8 cellular contexts compared by ENCODE assay signal in the genomic region with DNA sequence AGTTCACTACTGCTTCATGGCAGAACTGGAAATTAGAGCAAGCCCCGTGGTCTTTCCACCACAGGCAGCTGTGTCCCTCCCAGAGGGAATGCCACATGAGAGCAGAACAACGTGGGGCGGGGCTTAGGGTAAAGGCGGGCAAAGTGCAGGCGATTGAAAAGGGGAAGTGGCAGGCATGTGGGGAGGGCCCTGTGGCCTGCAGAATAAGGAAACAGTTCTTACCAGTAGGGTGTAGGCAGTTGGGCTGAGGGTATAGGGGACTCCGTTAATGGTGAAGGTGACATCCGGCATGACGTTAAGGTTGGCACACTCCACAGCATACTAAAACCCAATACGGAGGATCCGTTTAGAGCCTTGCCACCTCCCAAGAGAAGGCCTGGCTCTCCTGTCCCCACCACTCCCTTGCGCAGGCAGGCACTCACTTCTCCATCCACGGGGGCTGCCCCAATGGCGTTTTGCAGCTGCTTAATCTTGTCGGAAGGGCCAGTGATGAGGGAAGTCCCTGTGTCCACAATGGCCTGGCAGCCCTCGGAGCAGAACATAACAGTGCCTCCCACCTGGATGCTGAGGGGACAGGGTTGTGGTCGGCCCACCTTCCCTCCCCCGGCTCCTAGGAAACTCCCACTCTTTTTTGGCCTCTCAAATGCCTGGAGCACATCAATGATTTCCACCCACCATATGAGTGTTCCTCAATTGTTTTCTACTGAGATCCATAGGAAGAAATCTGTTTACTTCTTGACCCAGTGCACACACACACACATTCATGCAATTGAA. TPM values are rescaled to one million over a fixed set of nuclear protein-coding genes. Genes with fewer than 3 reads are reported as not detected.
A peak's percentile ranks its signal among the peaks of the same experiment; 100 is the strongest.
DNase-seq lines count a peak whose midpoint lies in the region; ATAC-seq and TF ChIP-seq lines count a peak whose summit lies in the region.

No MANE protein-coding gene starts in this region.

- H3K4me3 Mint-ChIP-seq in activated T-cell treated with anti-CD3 and anti-CD28 coated beads, Interleukin-2, amount 50 U/mL, for 4 hours = no peak overlapping the region

- in situ Hi-C loops in mammary epithelial cell (cut with MboI; ENCODE audit: low sequenced_read_pairs in 2 of 2) = no loop called here

- H3K4me1 ChIP-seq in lung (ENCODE audit: control insufficient read depth in 2 of 2, insufficient read depth in 2 of 2, low read length in 2 of 2) (no peaks in the 10 kb centered on the region), mammary epithelial cell (ENCODE audit: insufficient read depth, low read length) (no peaks in the 10 kb centered on the region)

- no peak overlapping the region for H3K9ac ChIP-seq in mammary epithelial cell (ENCODE audit: insufficient read depth, low read length)

- H3K4me2 ChIP-seq in mammary epithelial cell (ENCODE audit: insufficient read depth, low read depth, low read length) = no peak overlapping the region

- dilution Hi-C loops in mammary epithelial cell (cut with HindIII; ENCODE audit: low sequenced_read_pairs) = no loop called here

- H3K79me2 ChIP-seq in mammary epithelial cell (ENCODE audit: insufficient read depth, low read length) = no peaks in the 10 kb centered on the region

- no TSS peak for BruUV-seq in mammary epithelial cell (replicated peaks; lab: Mats Ljungman, UMichigan)

- ATAC-seq in GM18505 (IDR thresholded peaks at IDR 0.05; ENCODE audit: unreplicated experiment) = peak; percentile 97
- ATAC-seq in GM21737 (IDR thresholded peaks at IDR 0.05; ENCODE audit: unreplicated experiment) = peak; percentile 94
- ATAC-seq in activated T-cell treated with anti-CD3 and anti-CD28 coated beads, Interleukin-2, amount 50 U/mL, for 4 hours = peak; percentile 73 to 74
- ATAC-seq in lung (ENCODE audit: insufficient read depth, low FRiP score) = peak; percentile 76
- no peak for ATAC-seq in omental fat pad (ENCODE audit: low FRiP score)

- H3K4me3 ChIP-seq in lung (no peak overlapping the region), mammary epithelial cell (replicated peaks in 1 of 3; ENCODE audit: insufficient read depth in 1 of 3, low read depth in 2 of 3, low read length in 3 of 3) (no peak overlapping the region)

- peaks cover 0 to 2% of the 10 kb centered on the region in 2 donors for H3K36me3 ChIP-seq in lung (ENCODE audit: control insufficient read depth in 2 of 2, insufficient read depth in 2 of 2, low read length in 2 of 2)
- no peaks in the 10 kb centered on the region for H3K36me3 ChIP-seq in mammary epithelial cell (ENCODE audit: insufficient read depth, low read length)

- H3K36me3 Mint-ChIP-seq in activated T-cell treated with anti-CD3 and anti-CD28 coated beads, Interleukin-2, amount 50 U/mL, for 4 hours (ENCODE audit: insufficient read depth) = no peaks in the 10 kb centered on the region

- CTCF ChIA-PET in mammary epithelial cell (lab: Charles Lee; ENCODE audit: low non-redundant PET) = no interaction called here

- TF ChIP-seq CTCF in lung (IDR thresholded peaks at IDR 0.05; ENCODE audit: control extremely low read depth, extremely low read depth) (no peak), mammary epithelial cell (conservative IDR thresholded peaks at IDR 0.05 in 1 of 2, IDR thresholded peaks at IDR 0.05 in 1 of 2; ENCODE audit: extremely low read depth in 1 of 2, insufficient read depth in 1 of 2, low read depth in 1 of 2, low read length in 2 of 2) (no peak), omental fat pad (IDR thresholded peaks at IDR 0.05) (no peak)

- no peaks in the 10 kb centered on the region for H3K27me3 Mint-ChIP-seq in activated T-cell treated with anti-CD3 and anti-CD28 coated beads, Interleukin-2, amount 50 U/mL, for 4 hours (ENCODE audit: low read depth)

- no peak for TF ChIP-seq POLR2A in GM18505 (IDR thresholded peaks at IDR 0.05; ENCODE audit: borderline replicate concordance, extremely low read depth, insufficient read depth, insufficient read length)

- no peak overlapping the region for H2AFZ ChIP-seq in mammary epithelial cell (ENCODE audit: low read depth, low read length)

- H3K27ac ChIP-seq in lung (ENCODE audit: low read depth in 1 of 2, low read length in 1 of 2) = peak overlapping the region in 1 of 2 donors; percentile 28
- no peak overlapping the region for H3K27ac ChIP-seq in mammary epithelial cell (ENCODE audit: insufficient read depth, low read depth, low read length)

- H3K9me3 Mint-ChIP-seq in activated T-cell treated with anti-CD3 and anti-CD28 coated beads, Interleukin-2, amount 50 U/mL, for 4 hours = no peaks in the 10 kb centered on the region

- H4K20me1 ChIP-seq in mammary epithelial cell (ENCODE audit: insufficient read depth, low read length) = no peaks in the 10 kb centered on the region

- H3K27me3 ChIP-seq in lung (ENCODE audit: control insufficient read depth, insufficient read depth) (no peaks in the 10 kb centered on the region), mammary epithelial cell (ENCODE audit: insufficient read depth, low read length) (no peaks in the 10 kb centered on the region)

- DNase-seq in KG1 (lab: John Stamatoyannopoulos, UW) (peak; percentile 81), lung (ENCODE audit: low spot score) (peak; percentile 78), A172 (ENCODE audit: low spot score) (no peak), mammary epithelial cell (no peak), omental fat pad (ENCODE audit: low spot score) (no peak)
- no peak for DNase-seq in activated T-cell treated with anti-CD3 and anti-CD28 coated beads, Interleukin-2, amount 50 U/mL, for 4 hours

- 37 to 60% methylated on average over 17 of the region's 17 CpGs for WGBS in lung, 2 donors
- WGBS in mammary epithelial cell (ENCODE audit: low coverage, missing lambda C conversion rate) = 89% methylated on average over 16 of the region's 17 CpGs

- intact Hi-C loops in mammary epithelial cell (cut with micrococcal nuclease) = no loop called here

- H3K9me3 ChIP-seq in lung (ENCODE audit: control insufficient read depth in 2 of 2, insufficient read depth in 1 of 2, low read length in 1 of 2) (no peaks in the 10 kb centered on the region), mammary epithelial cell (replicated peaks; ENCODE audit: insufficient read depth, low read length) (no peaks in the 10 kb centered on the region)

- peaks cover 19% of the 10 kb centered on the region for H3K4me1 Mint-ChIP-seq in activated T-cell treated with anti-CD3 and anti-CD28 coated beads, Interleukin-2, amount 50 U/mL, for 4 hours (ENCODE audit: low read depth)

RNA-seq across cellular contexts. Expression of a gene that starts 9.1 kb away (rescaled TPM):
- under 1 TPM in 2 of 3 donors, not detected in 1; 0.05 to 0.24 TPM for total RNA-seq in activated T-cell treated with anti-CD3 and anti-CD28 coated beads, Interleukin-2, amount 50 U/mL, for 4 hours
- 10 to 100 TPM in 1 of 2 donors, 1 to 10 TPM in 1; 3.6 to 16.2 TPM for total RNA-seq in lung
- polyA plus RNA-seq in lung = 1 to 10 TPM; 3.4 to 5.3 TPM
- 0.29 TPM in 2 replicates for total RNA-seq in A172 (2014; rRNA removed; shearing (Covaris generic))
- 10 to 100 TPM; 23.5 to 25.8 TPM for total RNA-seq in mammary epithelial cell
- polyA plus RNA-seq in mammary epithelial cell = 47.9 TPM
- polyA minus RNA-seq in mammary epithelial cell = 14.8 TPM
- total RNA-seq in omental fat pad = 10 to 100 TPM in 2 of 4 donors, 1 to 10 TPM in 2; 3.2 to 62.0 (median 16.6) TPM

RNA-seq across cellular contexts. Expression of a gene that starts 11.4 kb away (rescaled TPM):
- total RNA-seq in activated T-cell treated with anti-CD3 and anti-CD28 coated beads, Interleukin-2, amount 50 U/mL, for 4 hours = under 1 TPM in 1 of 3 donors, not detected in 2; 0.32 TPM
- 100 to 1,000 TPM in 1 of 2 donors, 10 to 100 TPM in 1; 14.6 to 189 TPM for total RNA-seq in lung
- polyA plus RNA-seq in lung = 100 to 1,000 TPM in 1 of 2 donors, 10 to 100 TPM in 1; 67.9 to 124 TPM
- total RNA-seq in A172 (2014; rRNA removed; shearing (Covaris generic)) = not detected in 2 replicates
- total RNA-seq in mammary epithelial cell = under 1 TPM; 0.17 to 0.61 TPM
- 1.0 TPM for polyA plus RNA-seq in mammary epithelial cell
- polyA minus RNA-seq in mammary epithelial cell = not detected
- not detected for total RNA-seq in omental fat pad

RNA-seq across cellular contexts. Expression of a gene that starts 40.7 kb away (rescaled TPM):
- total RNA-seq in activated T-cell treated with anti-CD3 and anti-CD28 coated beads, Interleukin-2, amount 50 U/mL, for 4 hours = not detected
- 1 to 10 TPM in 1 of 2 donors, under 1 TPM in 1; 0.57 to 7.4 TPM for total RNA-seq in lung
- 1 to 10 TPM in 1 of 2 donors, under 1 TPM in 1; 0.63 to 1.9 TPM for polyA plus RNA-seq in lung
- total RNA-seq in A172 (2014; rRNA removed; shearing (Covaris generic)) = not detected in 2 replicates
- not detected for total RNA-seq in mammary epithelial cell
- not detected for polyA plus RNA-seq in mammary epithelial cell
- not detected for polyA minus RNA-seq in mammary epithelial cell
- total RNA-seq in omental fat pad = 1 to 10 TPM; 1.1 to 5.4 (median 1.8) TPM

Comparison
In these comparisons a context has a peak if more than half of its experiments do, and no peak if none do; other contexts are left out.
1. DNase-seq: peak in KG1 (single experiment) and lung (single experiment); none in activated T-cell treated with anti-CD3 and anti-CD28 coated beads, Interleukin-2, amount 50 U/mL, for 4 hours (single experiment), A172 (single experiment), mammary epithelial cell (single experiment) and omental fat pad (single experiment).
2. RNA of a gene that starts 11.4 kb away (total RNA-seq): 14.6 to 189 TPM in lung; 0.17 to 0.61 TPM in mammary epithelial cell, not detected in omental fat pad, 0.32 TPM in activated T-cell treated with anti-CD3 and anti-CD28 coated beads, Interleukin-2, amount 50 U/mL, for 4 hours and not detected in A172; every median in the first group is over 4 times any median in the second.